Comparison of ENCODE assay signal across 1 cellular context in genomic region chr22:48513929-48514328, GRCh38.
TF ChIP-seq lines count a peak whose summit lies in the region.

No MANE protein-coding gene starts in this region.

TF ChIP-seq in SK-N-SH treated with all-trans-retinoic acid at 6 μM for 48 hours, 23 proteins besides CTCF, POLR2A, EP300 and RAD21 (continued from another document):
- TF ChIP-seq PATZ1 (CRISPR knock-in tag; IDR thresholded peaks at IDR 0.05; ENCODE audit: borderline replicate concordance), result no peak
